19 cellular contexts compared by ENCODE assay signal in genomic region chr17:39963826-39964225, GRCh38. TPM values are rescaled to one million over a fixed set of nuclear protein-coding genes. Genes with fewer than 3 reads are reported as not detected.
DNase-seq lines count a peak whose midpoint lies in the region; ATAC-seq and TF ChIP-seq lines count a peak whose summit lies in the region.
"Had no signal": no experiment of that assay in that cellular context is flagged by ENCODE, and none has a peak within 500 bp of the region (broad histone marks: within the 10 kb centered on the region; RNA-seq: fewer than 3 reads in every experiment).

No MANE protein-coding gene starts in this region.

- H3K27ac Mint-ChIP-seq in T-cell (peak overlapping the region; percentile 89 to 92), GM23338 (no peak overlapping the region), Caco-2 (ENCODE audit: unreplicated experiment) (no peak overlapping the region)

- ATAC-seq in T-cell (replicated peaks in 1 of 4) (peak; percentile 78 to 93 (median 90)), GM23338 (no peak)
- ATAC-seq: heart right ventricle; left colon; natural killer cell treated with Interleukin-12 subunit alpha and Interleukin-12 subunit beta and Interleukin-15 and Interleukin-18, amount 100 ng/mL, for 72 hours; Right ventricle myocardium inferior; sciatic nerve had no signal

- WGBS in mammary epithelial cell (ENCODE audit: low coverage, missing lambda C conversion rate): 30% methylated on average over 5 of the region's 5 CpGs

- H3K36me3 Mint-ChIP-seq in T-cell: no peaks in the 10 kb centered on the region
- no peaks in the 10 kb centered on the region for H3K36me3 Mint-ChIP-seq in GM23338 (ENCODE audit: low read depth)
- H3K36me3 Mint-ChIP-seq in Caco-2 (ENCODE audit: insufficient read depth, unreplicated experiment): no peaks in the 10 kb centered on the region
- H3K36me3 Mint-ChIP-seq: natural killer cell treated with Interleukin-12 subunit alpha and Interleukin-12 subunit beta and Interleukin-15 and Interleukin-18, amount 100 ng/mL, for 72 hours had no signal

- H3K4me2 ChIP-seq in mammary epithelial cell (ENCODE audit: insufficient read depth, low read depth, low read length) (no peak overlapping the region), GM23338 (no peak overlapping the region)

- H3K36me3 ChIP-seq in mammary epithelial cell (ENCODE audit: insufficient read depth, low read length) (no peaks in the 10 kb centered on the region), GM23338 (ENCODE audit: insufficient read depth) (no peaks in the 10 kb centered on the region), Caco-2 (ENCODE audit: control insufficient read depth, insufficient read depth, low read length) (no peaks in the 10 kb centered on the region)
- H3K36me3 ChIP-seq: heart right ventricle, tibial nerve had no signal

- H4K20me1 ChIP-seq in mammary epithelial cell (ENCODE audit: insufficient read depth, low read length) (no peaks in the 10 kb centered on the region), GM23338 (replicated peaks; ENCODE audit: insufficient read depth) (no peaks in the 10 kb centered on the region)

- in situ Hi-C loops in mammary epithelial cell (cut with MboI; ENCODE audit: low sequenced_read_pairs in 2 of 2): no loop called here

- no peak for TF ChIP-seq CTCF in mammary epithelial cell (conservative IDR thresholded peaks at IDR 0.05 in 1 of 2, IDR thresholded peaks at IDR 0.05 in 1 of 2; ENCODE audit: extremely low read depth in 1 of 2, insufficient read depth in 1 of 2, low read depth in 1 of 2, low read length in 2 of 2)
- no peak for TF ChIP-seq CTCF in GM23338 (conservative IDR thresholded peaks at IDR 0.05; ENCODE audit: low read depth in 2 of 2)
- no peak for TF ChIP-seq CTCF in Caco-2 (IDR thresholded peaks at IDR 0.05; ENCODE audit: insufficient read depth in 1 of 2, low read depth in 1 of 2, low read length in 1 of 2, severe bottlenecking in 1 of 2, unreplicated experiment in 1 of 2)

- intact Hi-C loops in mammary epithelial cell (cut with micrococcal nuclease) (loop anchor here (1.0 kb wide), 1 partner anchor 16 kb away; the partner anchor contains the start of gene PSMD3), Caco-2 (cut with micrococcal nuclease; ENCODE audit: unreplicated experiment) (no loop called here)

- CTCF ChIA-PET in T-cell (lab: Charles Lee) (no interaction called here), mammary epithelial cell (lab: Charles Lee; ENCODE audit: low non-redundant PET) (interaction anchor here (0.6 kb wide), 2 partner anchors 17 to 180 kb away, joined by 3 to 4 read pairs; partner anchors contain the start of gene PSMD3), Caco-2 (lab: Charles Lee) (no interaction called here)

- no peak overlapping the region for H3K9ac ChIP-seq in mammary epithelial cell (ENCODE audit: insufficient read depth, low read length)

- H3K27ac ChIP-seq in mammary epithelial cell (ENCODE audit: insufficient read depth, low read depth, low read length): no peak overlapping the region
- H3K27ac ChIP-seq in GM23338 (ENCODE audit: low read depth): no peak overlapping the region
- H3K27ac ChIP-seq: 22Rv1, heart right ventricle, tibial nerve had no signal

- no peaks in the 10 kb centered on the region for H3K9me3 Mint-ChIP-seq in T-cell
- no peaks in the 10 kb centered on the region for H3K9me3 Mint-ChIP-seq in GM23338
- no peaks in the 10 kb centered on the region for H3K9me3 Mint-ChIP-seq in Caco-2 (ENCODE audit: unreplicated experiment)
- H3K9me3 Mint-ChIP-seq: natural killer cell treated with Interleukin-12 subunit alpha and Interleukin-12 subunit beta and Interleukin-15 and Interleukin-18, amount 100 ng/mL, for 72 hours had no signal

- H3K4me3 ChIP-seq in mammary epithelial cell (replicated peaks in 1 of 3; ENCODE audit: insufficient read depth in 1 of 3, low read depth in 2 of 3, low read length in 3 of 3): no peak overlapping the region
- no peak overlapping the region for H3K4me3 ChIP-seq in GM23338
- H3K4me3 ChIP-seq in Caco-2 (ENCODE audit: low read depth, low read length): no peak overlapping the region
- H3K4me3 ChIP-seq: heart right ventricle, tibial nerve had no signal

- H3K4me1 Mint-ChIP-seq in T-cell (peaks cover 24 to 48% (median 40%) of the 10 kb centered on the region in 3 donors), GM23338 (peaks cover 7% of the 10 kb centered on the region; the same call in 2 of the 3 replicates), Caco-2 (ENCODE audit: low read depth, unreplicated experiment) (peaks cover 22% of the 10 kb centered on the region)

- dilution Hi-C loops in mammary epithelial cell (cut with HindIII; ENCODE audit: low sequenced_read_pairs): no loop called here

- H3K27me3 ChIP-seq in mammary epithelial cell (ENCODE audit: insufficient read depth, low read length): no peaks in the 10 kb centered on the region
- no peaks in the 10 kb centered on the region for H3K27me3 ChIP-seq in GM23338 (ENCODE audit: insufficient read depth)
- H3K27me3 ChIP-seq in Caco-2 (replicated peaks; ENCODE audit: control insufficient read depth, insufficient read depth, low read length): no peaks in the 10 kb centered on the region
- H3K27me3 ChIP-seq: tibial nerve had no signal

- POLR2A ChIA-PET in T-cell (lab: Charles Lee): no interaction called here
- POLR2A ChIA-PET in Caco-2 (lab: Charles Lee): no interaction called here

- H3K9me3 ChIP-seq in mammary epithelial cell (replicated peaks; ENCODE audit: insufficient read depth, low read length): no peaks in the 10 kb centered on the region
- H3K9me3 ChIP-seq in Caco-2: no peaks in the 10 kb centered on the region
- H3K9me3 ChIP-seq: heart right ventricle, tibial nerve had no signal

- no peaks in the 10 kb centered on the region for H3F3A ChIP-seq in GM23338 (replicated peaks; ENCODE audit: low read depth)

- no peak overlapping the region for H2AFZ ChIP-seq in mammary epithelial cell (ENCODE audit: low read depth, low read length)
- H2AFZ ChIP-seq in GM23338: no peak overlapping the region; the same call in 1 of the 2 replicates

- H3K4me1 ChIP-seq in mammary epithelial cell (ENCODE audit: insufficient read depth, low read length) (peaks cover 25% of the 10 kb centered on the region), GM23338 (ENCODE audit: insufficient read depth) (no peaks in the 10 kb centered on the region), Caco-2 (peaks cover 25% of the 10 kb centered on the region)

- no TSS peak for BruUV-seq in mammary epithelial cell (replicated peaks; lab: Mats Ljungman, UMichigan)
- BruUV-seq in Caco-2 (replicated peaks; lab: Mats Ljungman, UMichigan): no TSS peak

- H3K4me3 Mint-ChIP-seq in T-cell: peak overlapping the region in 2 of 3 donors; percentile 39 to 52
- H3K4me3 Mint-ChIP-seq in GM23338: no peak overlapping the region
- H3K4me3 Mint-ChIP-seq in Caco-2 (ENCODE audit: unreplicated experiment): no peak overlapping the region
- H3K4me3 Mint-ChIP-seq: natural killer cell treated with Interleukin-12 subunit alpha and Interleukin-12 subunit beta and Interleukin-15 and Interleukin-18, amount 100 ng/mL, for 72 hours had no signal

- H3K79me2 ChIP-seq in mammary epithelial cell (ENCODE audit: insufficient read depth, low read length): no peaks in the 10 kb centered on the region
- H3K79me2 ChIP-seq in GM23338 (replicated peaks; ENCODE audit: insufficient read depth): no peaks in the 10 kb centered on the region

- H3K9me2 ChIP-seq in GM23338 (ENCODE audit: insufficient read depth): no peaks in the 10 kb centered on the region

- DNase-seq in DMS153 (lab: John Stamatoyannopoulos, UW): peak; percentile 48
- DNase-seq in DMS153 treated with DMSO at 0.1 percent for 48 hours (lab: John Stamatoyannopoulos, UW; ENCODE audit: unreplicated experiment): no peak
- DNase-seq in A172 (ENCODE audit: low spot score): peak; percentile 20
- peak in 9 of 34 experiments; percentile 9 to 56 (median 21) for DNase-seq in T-cell
- peak; percentile 93 for DNase-seq in mammary epithelial cell
- no peak for DNase-seq in GM23338 (ENCODE audit: low spot score)
- DNase-seq in Caco-2: no peak
- no peak for DNase-seq in midbrain (lab: John Stamatoyannopoulos, UW)
- DNase-seq: erythroblast, heart right ventricle, left colon, NCI-H524 treated with DMSO at 0.1 percent for 48 hours had no signal

- H3K27me3 Mint-ChIP-seq in T-cell: no peaks in the 10 kb centered on the region
- peaks cover 17% of the 10 kb centered on the region for H3K27me3 Mint-ChIP-seq in GM23338 (ENCODE audit: insufficient read depth, low read depth, poor library complexity)
- no peaks in the 10 kb centered on the region for H3K27me3 Mint-ChIP-seq in Caco-2 (ENCODE audit: insufficient read depth, unreplicated experiment)

RNA-seq across cellular contexts. Expression of gene GSDMA, which starts 1.0 kb away (rescaled TPM):
- not detected in 2 replicates for total RNA-seq in A172 (2014; rRNA removed; shearing (Covaris generic))
- total RNA-seq in T-cell (1 to 10 TPM in 4 of 5 donors, under 1 TPM in 1; 0.86 to 7.6 (median 3.4) TPM), mammary epithelial cell (10 to 100 TPM in 1 of 2 donors, under 1 TPM in 1; 0.67 to 12.7 TPM), Caco-2 (2022) (not detected in 2 replicates)
- polyA plus RNA-seq in mammary epithelial cell (7.8 TPM), GM23338 (2016; fragmentation: Nextera tagmentation; extraction: Ambion mirVana) (not detected in 2 replicates)
- 2.5 TPM for polyA minus RNA-seq in mammary epithelial cell
- total RNA-seq in GM23338 (2014; rRNA removed; shearing (Covaris generic)): 1.0 TPM in 1 of 2 replicates, not detected in the other
- total RNA-seq: cerebellum, HT1080 had no signal

RNA-seq across cellular contexts. Expression of gene PSMD3, which starts 16.8 kb away (rescaled TPM):
- total RNA-seq in A172 (2014; rRNA removed; shearing (Covaris generic)): 229 and 262 TPM in 2 replicates
- total RNA-seq in T-cell (10 to 100 TPM; 60.8 to 69.0 (median 63.5) TPM), mammary epithelial cell (100 to 1,000 TPM; 112 to 159 TPM), Caco-2 (2022) (179 and 195 TPM in 2 replicates)
- polyA plus RNA-seq in mammary epithelial cell (184 TPM), GM23338 (2016; fragmentation: Nextera tagmentation; extraction: Ambion mirVana) (100 and 112 TPM in 2 replicates)
- polyA minus RNA-seq in mammary epithelial cell: 160 TPM
- 200 and 217 TPM in 2 replicates for total RNA-seq in GM23338 (2014; rRNA removed; shearing (Covaris generic))

RNA-seq across cellular contexts. Expression of gene LRRC3C, which starts 36.3 kb away (rescaled TPM):
- not detected in 2 replicates for total RNA-seq in A172 (2014; rRNA removed; shearing (Covaris generic))
- not detected for total RNA-seq in T-cell
- total RNA-seq in mammary epithelial cell: not detected
- not detected for polyA plus RNA-seq in mammary epithelial cell
- not detected for polyA minus RNA-seq in mammary epithelial cell
- total RNA-seq in GM23338 (2014; rRNA removed; shearing (Covaris generic)): 0.24 TPM in 1 of 2 replicates, not detected in the other
- polyA plus RNA-seq in GM23338 (2016; fragmentation: Nextera tagmentation; extraction: Ambion mirVana): not detected in 2 replicates
- total RNA-seq in Caco-2 (2022): not detected in 2 replicates
- total RNA-seq: cerebellum; heart right ventricle; HT1080; left colon; natural killer cell treated with Interleukin-12 subunit alpha and Interleukin-12 subunit beta and Interleukin-15 and Interleukin-18, amount 100 ng/mL, for 72 hours; Right ventricle myocardium inferior; sciatic nerve; tibial nerve had no signal
- polyA plus RNA-seq: heart right ventricle had no signal

RNA-seq across cellular contexts. Expression of gene ORMDL3, which starts 36.4 kb away (rescaled TPM):
- total RNA-seq in A172 (2014; rRNA removed; shearing (Covaris generic)): 40.2 and 43.7 TPM in 2 replicates
- total RNA-seq in T-cell (100 to 1,000 TPM in 4 of 5 donors, 10 to 100 TPM in 1; 88.3 to 164 (median 124) TPM), mammary epithelial cell (10 to 100 TPM; 36.2 to 53.3 TPM), Caco-2 (2022) (70.6 and 75.2 TPM in 2 replicates)
- polyA plus RNA-seq in mammary epithelial cell (20.1 TPM), GM23338 (2016; fragmentation: Nextera tagmentation; extraction: Ambion mirVana) (33.6 and 41.3 TPM in 2 replicates)
- polyA minus RNA-seq in mammary epithelial cell: 55.2 TPM
- total RNA-seq in GM23338 (2014; rRNA removed; shearing (Covaris generic)): 38.5 and 39.2 TPM in 2 replicates

RNA-seq across cellular contexts. Expression of gene GSDMB, which starts 45.4 kb away (rescaled TPM):
- 1.6 and 1.9 TPM in 2 replicates for total RNA-seq in A172 (2014; rRNA removed; shearing (Covaris generic))
- total RNA-seq in T-cell (10 to 100 TPM; 29.3 to 68.0 (median 51.4) TPM), mammary epithelial cell (1 to 10 TPM; 6.0 to 8.0 TPM), Caco-2 (2022) (8.0 TPM in 2 replicates)
- polyA plus RNA-seq in mammary epithelial cell (1.7 TPM), GM23338 (2016; fragmentation: Nextera tagmentation; extraction: Ambion mirVana) (5.5 and 7.6 TPM in 2 replicates)
- polyA minus RNA-seq in mammary epithelial cell: not detected
- total RNA-seq in GM23338 (2014; rRNA removed; shearing (Covaris generic)): 5.4 and 12.6 TPM in 2 replicates

Comparison
In these comparisons a context has a peak if more than half of its experiments do, and no peak if none do; other contexts are left out.
1. DNase-seq: peak in DMS153 (single experiment), A172 (single experiment) and mammary epithelial cell (single experiment); none in DMS153 treated with DMSO at 0.1 percent for 48 hours (single experiment), GM23338 (single experiment), Caco-2 (0 of 2) and midbrain (single experiment).
2. H3K27ac Mint-ChIP-seq: peak in T-cell (2 of 2); none in GM23338 (single experiment) and Caco-2 (single experiment).
3. H3K4me3 Mint-ChIP-seq: peak in T-cell (2 of 3); none in GM23338 (single experiment) and Caco-2 (single experiment).